Comparison of ENCODE assay signal across 1 cellular context in genomic region chr16:72785886-72786285, GRCh38.
TF ChIP-seq lines count a peak whose summit lies in the region.

No MANE protein-coding gene starts in this region.

TF ChIP-seq in HepG2, 621 proteins besides CTCF, POLR2A, EP300 and RAD21 (continued from another document):
- TF ChIP-seq HMGXB3 (CRISPR knock-in tag; IDR thresholded peaks at IDR 0.05; ENCODE audit: borderline replicate concordance), result no peak
- TF ChIP-seq KLF15 (CRISPR knock-in tag; IDR thresholded peaks at IDR 0.05; ENCODE audit: borderline replicate concordance), result no peak
- TF ChIP-seq ARID4A (CRISPR knock-in tag; IDR thresholded peaks at IDR 0.05; ENCODE audit: borderline replicate concordance), result no peak
- no peak for TF ChIP-seq ZNF589 (CRISPR knock-in tag; conservative IDR thresholded peaks at IDR 0.05)
